23 cellular contexts compared by ENCODE assay signal in genomic region chr2:113973856-113974255, GRCh38.
DNase-seq lines count a peak whose midpoint lies in the region; ATAC-seq, FAIRE-seq and TF ChIP-seq lines count a peak whose summit lies in the region.
"Had no signal": no experiment of that assay in that cellular context is flagged by ENCODE, and none has a peak within 500 bp of the region (broad histone marks: within the 10 kb centered on the region; RNA-seq: fewer than 3 reads in every experiment).

No MANE protein-coding gene starts in this region.

- TF ChIP-seq CTCF in HepG2 (CRISPR knock-in tag; IDR thresholded peaks at IDR 0.05) (no peak), right lobe of liver (IDR thresholded peaks at IDR 0.05) (no peak), thyroid gland (IDR thresholded peaks at IDR 0.05) (no peak), PC-3 (conservative IDR thresholded peaks at IDR 0.05; ENCODE audit: low read depth, low read length) (no peak)

- no peaks in the 10 kb centered on the region for H3K79me2 ChIP-seq in HepG2 (ENCODE audit: insufficient read depth, low read length)
- no peaks in the 10 kb centered on the region for H3K79me2 ChIP-seq in PC-3 (ENCODE audit: low read length)

- intact Hi-C loops in HepG2 (cut with micrococcal nuclease; ENCODE audit: unreplicated experiment), result no loop called here
- intact Hi-C loops in right lobe of liver (cut with DNase I), result no loop called here
- intact Hi-C loops in thyroid gland (cut with DNase I), result no loop called here
- intact Hi-C loops in PC-3 (cut with micrococcal nuclease), result no loop called here

- no peaks in the 10 kb centered on the region for H3K27me3 ChIP-seq in HepG2 (ENCODE audit: control insufficient read depth in 1 of 2, insufficient read depth in 2 of 2, low read length in 2 of 2)
- no peaks in the 10 kb centered on the region for H3K27me3 ChIP-seq in right lobe of liver
- no peaks in the 10 kb centered on the region for H3K27me3 ChIP-seq in thyroid gland
- no peaks in the 10 kb centered on the region for H3K27me3 ChIP-seq in PC-3 (ENCODE audit: low read length)
- H3K27me3 ChIP-seq: BLaER1, Peyer's patch had no signal

- H3K9me3 ChIP-seq in HepG2 (ENCODE audit: low read length) (no peaks in the 10 kb centered on the region), right lobe of liver (no peaks in the 10 kb centered on the region), thyroid gland (no peaks in the 10 kb centered on the region), PC-3 (ENCODE audit: low read length) (no peaks in the 10 kb centered on the region)
- H3K9me3 ChIP-seq: Peyer's patch had no signal

- WGBS in HepG2 (ENCODE audit: low lambda C conversion rate), result 100% methylated on average over 4 of the region's 4 CpGs
- WGBS in right lobe of liver (ENCODE audit: insufficient coverage, low coverage, low lambda C conversion rate, missing lambda C conversion rate), result 40% methylated on average over 1 of the region's 4 CpGs
- 46 to 53% methylated on average over 4 of the region's 4 CpGs for WGBS in thyroid gland, 2 donors

- no peak for DNase-seq in HepG2 (ENCODE audit: low spot score)
- DNase-seq in right lobe of liver, result no peak
- DNase-seq in NCI-H446 (lab: John Stamatoyannopoulos, UW), result peak; percentile 23 to 47
- DNase-seq in cerebellum (ENCODE audit: low spot score), result peak; percentile 12
- DNase-seq in thyroid gland, result peak; percentile 34 to 57
- no peak for DNase-seq in NOMO-1 (lab: John Stamatoyannopoulos, UW; ENCODE audit: unreplicated experiment in 2 of 2)
- no peak for DNase-seq in NCI-H774 (lab: John Stamatoyannopoulos, UW)
- DNase-seq in PC-3, result no peak
- DNase-seq: CD4-positive, CD25-positive, alpha-beta regulatory T cell; GDM1; NCI-H1092 treated with DMSO at 0.1 percent for 48 hours; NCI-H1436; NCI-H2029; NCI-H510A treated with DMSO at 0.1 percent for 48 hours; NCI-H748 treated with DMSO at 0.1 percent for 48 hours; Peyer's patch; SHP77 treated with DMSO at 0.1 percent for 48 hours had no signal

- no peak for TF ChIP-seq RAD21 in HepG2 (CRISPR knock-in tag; IDR thresholded peaks at IDR 0.05)

- CTCF ChIA-PET in HepG2 (lab: Yijun Ruan, JAX; ENCODE audit: low intra/inter-chr PET ratio, low total read pairs), result interaction anchor here (1.7 kb wide), 1 partner anchor 9 kb away, joined by 4 read pairs; no protein-coding TSS in a partner anchor
- CTCF ChIA-PET in PC-3 (lab: Charles Lee), result no interaction called here

- no peaks in the 10 kb centered on the region for H4K20me1 ChIP-seq in HepG2 (ENCODE audit: insufficient read depth, low read length)
- no peaks in the 10 kb centered on the region for H4K20me1 ChIP-seq in PC-3 (ENCODE audit: low read length)
- H4K20me1 ChIP-seq: BLaER1 had no signal

- no peak for TF ChIP-seq EP300 in HepG2 (IDR thresholded peaks at IDR 0.05; ENCODE audit: low read depth in 2 of 2, low read length in 2 of 2)
- no peak for TF ChIP-seq EP300 in HepG2 (CRISPR knock-in tag; IDR thresholded peaks at IDR 0.05; ENCODE audit: borderline replicate concordance)

- ATAC-seq in HepG2 (no peak), right lobe of liver (no peak), PC-3 (no peak)
- ATAC-seq: GM12878, HCT116 had no signal

- peak overlapping the region; percentile 66; the same call in 1 of the 2 replicates for H3K9ac ChIP-seq in HepG2 (ENCODE audit: insufficient read depth, low read depth, low read length)
- no peak overlapping the region for H3K9ac ChIP-seq in PC-3 (ENCODE audit: low read length)
- H3K9ac ChIP-seq: BLaER1 had no signal

- FAIRE-seq in HepG2 (lab: Jason Lieb, UNC), result no peak
- FAIRE-seq: A204.1, D721Med, GM12878, GM19239 had no signal

- TF ChIP-seq POLR2A in HepG2 (IDR thresholded peaks at IDR 0.05; ENCODE audit: insufficient read depth in 1 of 2, low read depth in 2 of 2, low read length in 2 of 2), result no peak
- TF ChIP-seq POLR2A in right lobe of liver (IDR thresholded peaks at IDR 0.05), result no peak
- TF ChIP-seq POLR2A in thyroid gland (IDR thresholded peaks at IDR 0.05), result no peak

- no peak overlapping the region for H3K4me2 ChIP-seq in HepG2 (ENCODE audit: low read depth, low read length)
- no peak overlapping the region for H3K4me2 ChIP-seq in PC-3 (ENCODE audit: low read length)
- H3K4me2 ChIP-seq: BLaER1 had no signal

- H3K4me3 ChIP-seq in HepG2 (replicated peaks in 1 of 3; ENCODE audit: insufficient read depth in 1 of 3, low read depth in 2 of 3, low read length in 3 of 3) (no peak overlapping the region), right lobe of liver (no peak overlapping the region), thyroid gland (replicated peaks in 1 of 3) (no peak overlapping the region), PC-3 (ENCODE audit: low read length) (no peak overlapping the region)
- H3K4me3 ChIP-seq: BLaER1, GM12878, Peyer's patch had no signal

- H3K9me2 ChIP-seq in PC-3 (replicated peaks; ENCODE audit: low read length), result no peaks in the 10 kb centered on the region

- H3F3A ChIP-seq in PC-3 (ENCODE audit: low read length, unreplicated experiment), result no peaks in the 10 kb centered on the region

- H3K27ac ChIP-seq in HepG2 (ENCODE audit: extremely low read length, insufficient read depth, low read length) (peak overlapping the region; percentile 97), right lobe of liver (no peak overlapping the region), thyroid gland (peak overlapping the region in 1 of 3 donors; percentile 17), PC-3 (ENCODE audit: low read length) (no peak overlapping the region)
- H3K27ac ChIP-seq: BLaER1, Peyer's patch had no signal

- no peak overlapping the region for H2AFZ ChIP-seq in HepG2 (ENCODE audit: low read length)
- no peak overlapping the region for H2AFZ ChIP-seq in PC-3 (ENCODE audit: low read length)

- BruUV-seq in HepG2 (replicated peaks; lab: Mats Ljungman, UMichigan) (no TSS peak), PC-3 (replicated peaks; lab: Mats Ljungman, UMichigan) (no TSS peak)

- no peaks in the 10 kb centered on the region for H3K36me3 ChIP-seq in HepG2 (replicated peaks in 1 of 2; ENCODE audit: control insufficient read depth in 1 of 2, insufficient read depth in 2 of 2, low read length in 2 of 2)
- no peaks in the 10 kb centered on the region for H3K36me3 ChIP-seq in right lobe of liver
- H3K36me3 ChIP-seq in thyroid gland, result no peaks in the 10 kb centered on the region
- H3K36me3 ChIP-seq in PC-3 (ENCODE audit: low read depth, low read length), result no peaks in the 10 kb centered on the region
- H3K36me3 ChIP-seq: BLaER1, Peyer's patch had no signal

- H3K4me1 ChIP-seq in HepG2 (ENCODE audit: insufficient read depth, low read length) (peaks cover 68% of the 10 kb centered on the region), right lobe of liver (no peaks in the 10 kb centered on the region), thyroid gland (peaks cover 0 to 15% of the 10 kb centered on the region in 2 donors), PC-3 (ENCODE audit: insufficient read depth, low read length) (no peaks in the 10 kb centered on the region)
- H3K4me1 ChIP-seq: Peyer's patch had no signal

- POLR2A ChIA-PET in HepG2 (lab: Yijun Ruan, JAX), result interaction anchor here (0.6 to 1.0 kb wide), 2 partner anchors 8 to 37 kb away, joined by 3 to 4 read pairs; no protein-coding TSS in a partner anchor
- POLR2A ChIA-PET in PC-3 (lab: Charles Lee; ENCODE audit: unreplicated experiment), result no interaction called here

- in situ Hi-C loops in HepG2 (cut with HindIII; ENCODE audit: extremely low pct_ligation_motif_present, low pct_unique_long_range_greater_than_20kb), result no loop called here

TF ChIP-seq in HepG2, 621 proteins besides CTCF, POLR2A, EP300 and RAD21 (continues in another document):
- TF ChIP-seq ZMYM2 (CRISPR knock-in tag; IDR thresholded peaks at IDR 0.05), result no peak
- TF ChIP-seq ZFY (CRISPR knock-in tag; IDR thresholded peaks at IDR 0.05), result 0 out of 2 replicates have a peak, but pooled peaks have one; percentile 3
- TF ChIP-seq TAF1 (CRISPR knock-in tag; IDR thresholded peaks at IDR 0.05), result no peak
- TF ChIP-seq SSRP1 (CRISPR knock-in tag; IDR thresholded peaks at IDR 0.05), result 0 out of 2 replicates have a peak, but pooled peaks have one; percentile 49
- TF ChIP-seq ZNF740 (CRISPR knock-in tag; IDR thresholded peaks at IDR 0.05), result no peak
- TF ChIP-seq BCL6 (CRISPR knock-in tag; IDR thresholded peaks at IDR 0.05), result peak; percentile 50
- no peak for TF ChIP-seq MBD4 (IDR thresholded peaks at IDR 0.05; ENCODE audit: borderline replicate concordance, low read length)
- no peak for TF ChIP-seq KDM5A (IDR thresholded peaks at IDR 0.05; ENCODE audit: borderline replicate concordance, low read length)
- no peak for TF ChIP-seq KAT8 (CRISPR knock-in tag; IDR thresholded peaks at IDR 0.05)

Comparison
In these comparisons a context has a peak if more than half of its experiments do, and no peak if none do; other contexts are left out.
1. DNase-seq: peak in NCI-H446 (2 of 2), cerebellum (single experiment) and thyroid gland (2 of 2); none in HepG2 (single experiment), right lobe of liver (0 of 3), NOMO-1 (0 of 2), NCI-H774 (single experiment) and PC-3 (single experiment).